Comparison of ENCODE assay signal across 8 cellular contexts in genomic region chr12:3041558-3042164, GRCh38. TPM values are rescaled to one million over a fixed set of nuclear protein-coding genes. Genes with fewer than 3 reads are reported as not detected.
DNase-seq lines count a peak whose midpoint lies in the region; TF ChIP-seq lines count a peak whose summit lies in the region.

No MANE protein-coding gene starts in this region.

- H3K4me1 ChIP-seq in GM23248 (ENCODE audit: insufficient read depth): no peaks in the 10 kb centered on the region

- H2AFZ ChIP-seq in GM23248: no peak overlapping the region

- DNase-seq in Caki2 (ENCODE audit: low read depth): peak; percentile 74
- peak; percentile 82 for DNase-seq in GM23248
- DNase-seq in NCI-H1694 treated with DMSO at 0.1 percent for 48 hours (lab: John Stamatoyannopoulos, UW): peak; percentile 92
- peak; percentile 7 for DNase-seq in T-helper 9 cell
- peak; percentile 72 for DNase-seq in brain microvascular endothelial cell
- peak; percentile 86 for DNase-seq in iPS-NIHi7 (ENCODE audit: extremely low spot score)
- peak; percentile 67 for DNase-seq in stimulated activated CD4-positive, alpha-beta T cell treated with anti-CD3 and anti-CD28 coated beads, Interleukin-15, amount 100 ng/mL, for 24 hours
- no peak for DNase-seq in mesenteric fat pad (ENCODE audit: low spot score)

- H3K9me3 ChIP-seq in GM23248 (ENCODE audit: low read depth): no peaks in the 10 kb centered on the region

- H3K4me2 ChIP-seq in GM23248 (ENCODE audit: unreplicated experiment): no peak overlapping the region

- H3K9me2 ChIP-seq in GM23248 (ENCODE audit: insufficient read depth): no peaks in the 10 kb centered on the region

- 52 to 57% methylated on average over 11 of the region's 11 CpGs for WGBS in GM23248 (ENCODE audit: low coverage in 1 of 2, low lambda C conversion rate in 2 of 2, missing lambda C conversion rate in 2 of 2), 2 experiments

- H3F3A ChIP-seq in GM23248 (ENCODE audit: insufficient read depth): no peaks in the 10 kb centered on the region

- no peaks in the 10 kb centered on the region for H3K27me3 ChIP-seq in GM23248 (replicated peaks; ENCODE audit: insufficient read depth)
- no peaks in the 10 kb centered on the region for H3K27me3 ChIP-seq in brain microvascular endothelial cell (replicated peaks)

- TF ChIP-seq CTCF in brain microvascular endothelial cell (IDR thresholded peaks at IDR 0.05; ENCODE audit: low read depth, low read length, missing control alignments): peak; percentile 80

- no peaks in the 10 kb centered on the region for H4K20me1 ChIP-seq in GM23248 (ENCODE audit: insufficient read depth)

- H3K4me3 ChIP-seq in GM23248 (no peak overlapping the region), brain microvascular endothelial cell (ENCODE audit: low read depth, low read length) (no peak overlapping the region)

- no peaks in the 10 kb centered on the region for H3K79me2 ChIP-seq in GM23248 (ENCODE audit: insufficient read depth)

- in situ Hi-C loops in Caki2 (cut with HindIII; ENCODE audit: low pct_unique_long_range_greater_than_20kb, low sequenced_read_pairs): no loop called here
- in situ Hi-C loops in GM23248 (cut with MboI): no loop called here
- in situ Hi-C loops in brain microvascular endothelial cell (cut with HindIII; ENCODE audit: low pct_ligation_motif_present, low sequenced_read_pairs): no loop called here

- no peaks in the 10 kb centered on the region for H3K36me3 ChIP-seq in GM23248 (ENCODE audit: low read depth)
- H3K36me3 ChIP-seq in brain microvascular endothelial cell (replicated peaks): peaks cover 13% of the 10 kb centered on the region

- H3K27ac ChIP-seq in GM23248 (no peak overlapping the region), brain microvascular endothelial cell (no peak overlapping the region)

- no peak overlapping the region for H3K9ac ChIP-seq in GM23248

RNA-seq across cellular contexts. Expression of gene TSPAN9, which starts 35.5 kb away (rescaled TPM):
- total RNA-seq in Caki2 (2014; rRNA removed; shearing (Covaris generic); ENCODE audit: low replicate concordance): 6.9 and 11.0 TPM in 2 replicates
- total RNA-seq in GM23248 (2014; rRNA removed; shearing (Covaris generic)): 13.3 and 14.4 TPM in 2 replicates
- polyA plus RNA-seq in GM23248 (2016; fragmentation: Nextera tagmentation; extraction: Ambion mirVana): 8.0 and 9.5 TPM in 2 replicates
- total RNA-seq in mesenteric fat pad: 36.9 TPM
